22 cellular contexts compared by ENCODE assay signal in the genomic region with DNA sequence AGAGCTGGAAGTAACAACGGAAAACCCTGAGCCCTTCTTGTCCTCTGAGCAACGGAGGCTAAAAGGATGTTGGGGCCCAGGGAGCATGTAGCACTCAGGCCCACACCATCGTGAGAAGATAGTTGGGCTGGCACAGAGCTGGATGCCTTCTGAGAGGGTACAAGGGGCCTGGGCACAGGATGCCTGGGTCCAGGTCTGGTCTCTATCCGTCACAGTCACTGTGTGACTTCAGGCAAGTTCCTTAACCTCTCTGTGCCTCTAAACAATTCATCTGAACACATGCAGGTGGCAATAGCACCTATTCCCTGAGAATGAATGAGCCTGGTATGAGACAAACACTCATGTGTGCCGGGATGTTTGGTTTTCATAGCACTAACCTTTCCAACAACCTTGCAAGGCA. TPM values are rescaled to one million over a fixed set of nuclear protein-coding genes. Genes with fewer than 3 reads are reported as not detected.
DNase-seq lines count a peak whose midpoint lies in the region; ATAC-seq and TF ChIP-seq lines count a peak whose summit lies in the region.
"Had no signal": no experiment of that assay in that cellular context is flagged by ENCODE, and none has a peak within 500 bp of the region (broad histone marks: within the 10 kb centered on the region; RNA-seq: fewer than 3 reads in every experiment).

No MANE protein-coding gene starts in this region.

- H3K27ac ChIP-seq in heart right ventricle (peak overlapping the region; percentile 63 to 90 (median 83)), left ventricle myocardium inferior (replicated peaks) (peak overlapping the region; percentile 90), rectal smooth muscle tissue (ENCODE audit: low read depth, low read length) (peak overlapping the region; percentile 18), osteoblast (ENCODE audit: low read depth, low read length) (no peak overlapping the region)
- H3K27ac ChIP-seq: KMS-11 had no signal

- H2AFZ ChIP-seq in osteoblast (ENCODE audit: low read length): no peak overlapping the region

- no peak overlapping the region for H3K4me2 ChIP-seq in osteoblast (ENCODE audit: insufficient read depth, low read length)
- H3K4me2 ChIP-seq: KMS-11 had no signal

- H3K9me3 ChIP-seq in heart right ventricle: peaks cover 0 to 6% (median 0%) of the 10 kb centered on the region in 11 donors
- H3K9me3 ChIP-seq in left ventricle myocardium inferior (replicated peaks): peaks cover 6% of the 10 kb centered on the region
- H3K9me3 ChIP-seq in osteoblast (ENCODE audit: low read depth, low read length): no peaks in the 10 kb centered on the region
- H3K9me3 ChIP-seq: BE2C had no signal

- no peaks in the 10 kb centered on the region for H3K79me2 ChIP-seq in osteoblast (ENCODE audit: insufficient read depth, low read length)

- ATAC-seq in heart right ventricle: peak in 2 of 8 donors; percentile 10 to 45
- no peak for ATAC-seq in GM21447 (IDR thresholded peaks at IDR 0.05; ENCODE audit: unreplicated experiment)
- ATAC-seq in GM19452 (IDR thresholded peaks at IDR 0.05; ENCODE audit: unreplicated experiment): no peak
- ATAC-seq: activated T-helper 17 cell treated with anti-CD3 and anti-CD28 coated beads, Interleukin-2, amount 50 U/mL, for 72 hours; stimulated activated effector memory CD8-positive, alpha-beta T cell treated with anti-CD3 and anti-CD28 coated beads, Interleukin-12 subunit alpha, Interleukin-12 subunit beta, amount 100 ng/mL, for 72 hours had no signal

- H4K20me1 ChIP-seq in osteoblast (ENCODE audit: insufficient read depth, low read length): no peaks in the 10 kb centered on the region

- H3K36me3 ChIP-seq in heart right ventricle: no peaks in the 10 kb centered on the region
- H3K36me3 ChIP-seq in left ventricle myocardium inferior: no peaks in the 10 kb centered on the region
- H3K36me3 ChIP-seq in rectal smooth muscle tissue (ENCODE audit: control insufficient read depth, insufficient read depth, low read length): no peaks in the 10 kb centered on the region
- no peaks in the 10 kb centered on the region for H3K36me3 ChIP-seq in osteoblast (ENCODE audit: insufficient read depth, low read length)
- H3K36me3 ChIP-seq: BE2C had no signal

- H3K4me3 ChIP-seq in heart right ventricle (no peak overlapping the region), left ventricle myocardium inferior (no peak overlapping the region), rectal smooth muscle tissue (ENCODE audit: low read length) (no peak overlapping the region), osteoblast (ENCODE audit: insufficient read depth, low read length) (no peak overlapping the region)

- no peaks in the 10 kb centered on the region for H3K27me3 ChIP-seq in heart right ventricle
- no peaks in the 10 kb centered on the region for H3K27me3 ChIP-seq in left ventricle myocardium inferior (ENCODE audit: low read depth)
- H3K27me3 ChIP-seq in rectal smooth muscle tissue (ENCODE audit: control insufficient read depth, insufficient read depth, low read length): no peaks in the 10 kb centered on the region
- no peaks in the 10 kb centered on the region for H3K27me3 ChIP-seq in osteoblast (ENCODE audit: insufficient read depth, low read length)
- H3K27me3 ChIP-seq: BE2C had no signal

- no peak overlapping the region for H3K9ac ChIP-seq in rectal smooth muscle tissue (ENCODE audit: low read length)
- H3K9ac ChIP-seq: KMS-11 had no signal

- H3K4me1 ChIP-seq in heart right ventricle (peaks cover 7 to 76% (median 39%) of the 10 kb centered on the region in 9 donors), left ventricle myocardium inferior (peaks cover 76% of the 10 kb centered on the region), rectal smooth muscle tissue (ENCODE audit: control insufficient read depth, insufficient read depth, low read length) (peaks cover 16% of the 10 kb centered on the region), osteoblast (ENCODE audit: insufficient read depth, low read length) (peaks cover 12% of the 10 kb centered on the region)

- 44 to 53% methylated on average over 5 of the region's 5 CpGs for WGBS in heart right ventricle, 2 donors

- intact Hi-C loops in heart right ventricle (cut with DNase I): loop anchor here in 5 of 10 donors (1.0 to 10.0 kb wide), 4 partner anchors 9 to 123 kb away; no protein-coding TSS in a partner anchor
- intact Hi-C loops in cardiac septum (cut with DNase I): loop anchor here (1.0 kb wide), 2 partner anchors 24 to 34 kb away; no protein-coding TSS in a partner anchor
- intact Hi-C loops in left ventricle myocardium inferior (cut with micrococcal nuclease): loop anchor here (10.0 kb wide), 2 partner anchors 153 to 233 kb away; no protein-coding TSS in a partner anchor

- TF ChIP-seq CTCF in heart right ventricle (IDR thresholded peaks at IDR 0.05): no peak
- no peak for TF ChIP-seq CTCF in left ventricle myocardium inferior (IDR thresholded peaks at IDR 0.05; ENCODE audit: borderline replicate concordance)
- TF ChIP-seq CTCF in osteoblast (IDR thresholded peaks at IDR 0.05; ENCODE audit: extremely low read depth, low read depth, low read length): no peak

- DNase-seq in heart right ventricle (no peak), cardiac septum (ENCODE audit: low spot score) (no peak), left ventricle myocardium inferior (no peak), osteoblast (ENCODE audit: insufficient read length, low spot score, missing footprints) (no peak), 8988T (no peak)
- DNase-seq: amniotic stem cell; DMS 273 treated with DMSO at 0.1 percent for 48 hours; effector CD4-positive, alpha-beta T cell; immature natural killer cell; NCI-H524 treated with DMSO at 0.1 percent for 48 hours; NK-92 treated with Interleukin-12 subunit alpha and Interleukin-12 subunit beta, amount 100 ng/mL, for 24 hours; SIG-M5 had no signal

RNA-seq across cellular contexts. Expression of gene MB, which starts 29.2 kb away (rescaled TPM):
- total RNA-seq in heart right ventricle (over 10,000 TPM in 9 of 10 donors, 1,000 to 10,000 TPM in 1; 9,966 to 22,407 (median 14,751) TPM), cardiac septum (7,641 TPM), left ventricle myocardium inferior (16,708 TPM), osteoblast (0.36 TPM in 1 of 2 replicates, not detected in the other)
- over 10,000 TPM in 1 of 2 donors, 1,000 to 10,000 TPM in 1; 8,931 to 10,284 TPM for polyA plus RNA-seq in heart right ventricle
- total RNA-seq: H4, progenitor cell of endocrine pancreas had no signal

RNA-seq across cellular contexts. Expression of gene RASD2, which starts 47.3 kb away (rescaled TPM):
- total RNA-seq in heart right ventricle (1 to 10 TPM; 1.4 to 9.9 (median 3.6) TPM), cardiac septum (3.5 TPM), left ventricle myocardium inferior (5.0 TPM), osteoblast (under 0.01 and 0.29 TPM in 2 replicates)
- 1 to 10 TPM; 3.1 to 5.1 TPM for polyA plus RNA-seq in heart right ventricle
- total RNA-seq: left lobe of liver had no signal
- polyA plus RNA-seq: immature natural killer cell had no signal

Comparison
In these comparisons a context has a peak if more than half of its experiments do, and no peak if none do; other contexts are left out.
1. RNA of gene MB, which starts 29.2 kb away (total RNA-seq): 16,708 TPM in left ventricle myocardium inferior (single experiment), 9,966 to 22,407 TPM in heart right ventricle and 7,641 TPM in cardiac septum (single experiment); 0.36 TPM in osteoblast; every median in the first group is over 1,000 times any median in the second.